1 cellular context compared by ENCODE assay signal in the genomic region with DNA sequence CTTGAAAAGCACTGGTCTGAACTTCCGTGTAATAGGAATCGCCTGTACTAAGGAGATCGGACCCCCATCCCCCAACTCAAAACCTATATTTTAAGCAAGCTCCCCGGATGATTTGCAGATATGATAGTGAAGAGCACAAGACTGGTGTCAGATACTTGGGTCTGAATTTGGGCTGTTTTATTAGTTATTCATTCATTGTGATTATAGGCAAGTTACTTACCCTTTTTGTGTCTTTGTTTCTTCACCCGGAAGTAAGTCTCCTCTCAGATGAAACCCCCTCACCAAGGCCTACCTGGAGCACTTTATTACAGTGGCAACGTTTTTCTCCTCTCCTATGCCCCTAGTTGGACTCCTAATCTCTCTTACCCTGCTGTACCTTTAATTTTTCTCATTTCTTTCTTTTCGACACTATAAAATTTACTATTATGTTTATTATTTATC.
TF ChIP-seq lines count a peak whose summit lies in the region.

No MANE protein-coding gene starts in this region.

TF ChIP-seq in GM12878, 131 proteins besides CTCF, POLR2A, EP300 and RAD21 (continued from another document):
- TF ChIP-seq, protein P1, sequence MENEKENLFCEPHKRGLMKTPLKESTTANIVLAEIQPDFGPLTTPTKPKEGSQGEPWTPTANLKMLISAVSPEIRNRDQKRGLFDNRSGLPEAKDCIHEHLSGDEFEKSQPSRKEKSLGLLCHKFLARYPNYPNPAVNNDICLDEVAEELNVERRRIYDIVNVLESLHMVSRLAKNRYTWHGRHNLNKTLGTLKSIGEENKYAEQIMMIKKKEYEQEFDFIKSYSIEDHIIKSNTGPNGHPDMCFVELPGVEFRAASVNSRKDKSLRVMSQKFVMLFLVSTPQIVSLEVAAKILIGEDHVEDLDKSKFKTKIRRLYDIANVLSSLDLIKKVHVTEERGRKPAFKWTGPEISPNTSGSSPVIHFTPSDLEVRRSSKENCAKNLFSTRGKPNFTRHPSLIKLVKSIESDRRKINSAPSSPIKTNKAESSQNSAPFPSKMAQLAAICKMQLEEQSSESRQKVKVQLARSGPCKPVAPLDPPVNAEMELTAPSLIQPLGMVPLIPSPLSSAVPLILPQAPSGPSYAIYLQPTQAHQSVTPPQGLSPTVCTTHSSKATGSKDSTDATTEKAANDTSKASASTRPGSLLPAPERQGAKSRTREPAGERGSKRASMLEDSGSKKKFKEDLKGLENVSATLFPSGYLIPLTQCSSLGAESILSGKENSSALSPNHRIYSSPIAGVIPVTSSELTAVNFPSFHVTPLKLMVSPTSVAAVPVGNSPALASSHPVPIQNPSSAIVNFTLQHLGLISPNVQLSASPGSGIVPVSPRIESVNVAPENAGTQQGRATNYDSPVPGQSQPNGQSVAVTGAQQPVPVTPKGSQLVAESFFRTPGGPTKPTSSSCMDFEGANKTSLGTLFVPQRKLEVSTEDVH (IDR thresholded peaks at IDR 0.05; ENCODE audit: low read depth, partially characterized antibody): no peak
- no peak for TF ChIP-seq SP1 (IDR thresholded peaks at IDR 0.05; ENCODE audit: low read depth, low read length)
- no peak for TF ChIP-seq SIN3A (IDR thresholded peaks at IDR 0.05; ENCODE audit: low read depth, low read length)
- TF ChIP-seq HDAC2 (IDR thresholded peaks at IDR 0.05): no peak
